Comparison of ENCODE assay signal across 20 cellular contexts in genomic region chr11:118305726-118306125, GRCh38. TPM values are rescaled to one million over a fixed set of nuclear protein-coding genes. Genes with fewer than 3 reads are reported as not detected.
DNase-seq lines count a peak whose midpoint lies in the region; ATAC-seq and TF ChIP-seq lines count a peak whose summit lies in the region.
"Had no signal": no experiment of that assay in that cellular context is flagged by ENCODE, and none has a peak within 500 bp of the region (broad histone marks: within the 10 kb centered on the region; RNA-seq: fewer than 3 reads in every experiment).

No MANE protein-coding gene starts in this region.

- no peaks in the 10 kb centered on the region for H3K27me3 Mint-ChIP-seq in activated CD8-positive, alpha-beta T cell treated with anti-CD3 and anti-CD28 coated beads, Interleukin-2, amount 10 ng/mL, durations not matched to agents 7 days and 5 days (ENCODE audit: low read depth)

- H3K36me3 ChIP-seq in transverse colon = no peaks in the 10 kb centered on the region
- H3K36me3 ChIP-seq: SJSA1 had no signal

- H3K27ac Mint-ChIP-seq in activated CD8-positive, alpha-beta T cell treated with anti-CD3 and anti-CD28 coated beads, Interleukin-2, amount 10 ng/mL, durations not matched to agents 7 days and 5 days = peak overlapping the region; percentile 99
- H3K27ac Mint-ChIP-seq: type B pancreatic cell had no signal

- peak overlapping the region; percentile 16 to 53 (median 25) for H3K27ac ChIP-seq in transverse colon
- H3K27ac ChIP-seq: foreskin keratinocyte, SJSA1 had no signal

- peak; percentile 36 for DNase-seq in activated effector memory CD4-positive, alpha-beta T cell treated with Interleukin-2 at 50 U/mL for 16 hours
- DNase-seq in activated effector memory CD4-positive, alpha-beta T cell treated with anti-CD3 and anti-CD28 coated beads, Interleukin-2, amount 50 U/mL, for 16 hours = no peak
- peak; percentile 69 for DNase-seq in activated CD8-positive, alpha-beta T cell treated with anti-CD3 and anti-CD28 coated beads, Interleukin-2, amount 10 ng/mL, durations not matched to agents 7 days and 5 days
- DNase-seq in effector CD4-positive, alpha-beta T cell = peak; percentile 36
- DNase-seq in transverse colon = no peak
- DNase-seq in DMS79 treated with DMSO at 0.1 percent for 48 hours (lab: John Stamatoyannopoulos, UW) = no peak
- DNase-seq: activated CD4-positive, CD25-positive, alpha-beta regulatory T cell; aorta; DMS53; foreskin keratinocyte; NCI-H146; NCI-H526; right cardiac atrium had no signal

- H3K9me3 Mint-ChIP-seq in activated CD8-positive, alpha-beta T cell treated with anti-CD3 and anti-CD28 coated beads, Interleukin-2, amount 10 ng/mL, durations not matched to agents 7 days and 5 days (ENCODE audit: insufficient read depth) = no peaks in the 10 kb centered on the region
- H3K9me3 Mint-ChIP-seq: type B pancreatic cell had no signal

- H3K4me3 Mint-ChIP-seq in activated CD8-positive, alpha-beta T cell treated with anti-CD3 and anti-CD28 coated beads, Interleukin-2, amount 10 ng/mL, durations not matched to agents 7 days and 5 days = peak overlapping the region; percentile 99
- H3K4me3 Mint-ChIP-seq: type B pancreatic cell had no signal

- intact Hi-C loops in transverse colon (cut with DNase I; ENCODE audit: low total_unique reads) = no loop called here

- peaks cover 71% of the 10 kb centered on the region for H3K4me1 Mint-ChIP-seq in activated CD8-positive, alpha-beta T cell treated with anti-CD3 and anti-CD28 coated beads, Interleukin-2, amount 10 ng/mL, durations not matched to agents 7 days and 5 days (ENCODE audit: low read depth)

- peak; percentile 28 for ATAC-seq in activated CD8-positive, alpha-beta T cell treated with anti-CD3 and anti-CD28 coated beads, Interleukin-2, amount 10 ng/mL, durations not matched to agents 7 days and 5 days
- ATAC-seq in HG03565 (IDR thresholded peaks at IDR 0.05; ENCODE audit: unreplicated experiment) (no peak), HG03139 (IDR thresholded peaks at IDR 0.05; ENCODE audit: unreplicated experiment) (no peak)
- ATAC-seq: foreskin keratinocyte, HepG2, right cardiac atrium had no signal

- no peak for TF ChIP-seq EP300 in transverse colon (IDR thresholded peaks at IDR 0.05; ENCODE audit: low read depth)

- peak overlapping the region in 1 of 4 donors; percentile 23 for H3K4me3 ChIP-seq in transverse colon
- H3K4me3 ChIP-seq: SJSA1 had no signal

- WGBS in transverse colon (ENCODE audit: low coverage in 1 of 2), 2 donors = 58 to 66% methylated on average over 4 to 8 of the region's 8 CpGs

- CTCF ChIA-PET in activated CD8-positive, alpha-beta T cell treated with anti-CD3 and anti-CD28 coated beads, Interleukin-2, amount 10 ng/mL, durations not matched to agents 7 days and 5 days (lab: Charles Lee) = interaction anchor here (0.7 to 5.3 kb wide), 12 partner anchors 8 to 107 kb away, joined by 3 to 62 read pairs (median 5); partner anchors contain the start of genes JAML, MPZL2 and MPZL3

- in situ Hi-C loops in transverse colon (cut with MboI; ENCODE audit: low pct_ligation_motif_present in 1 of 4, low pct_unique_long_range_greater_than_20kb in 1 of 4, low sequenced_read_pairs in 3 of 4) = no loop called here

- peaks cover 57% of the 10 kb centered on the region for H3K36me3 Mint-ChIP-seq in activated CD8-positive, alpha-beta T cell treated with anti-CD3 and anti-CD28 coated beads, Interleukin-2, amount 10 ng/mL, durations not matched to agents 7 days and 5 days (ENCODE audit: low read depth)
- H3K36me3 Mint-ChIP-seq: type B pancreatic cell had no signal

- TF ChIP-seq POLR2A in transverse colon (IDR thresholded peaks at IDR 0.05) = no peak

- no peaks in the 10 kb centered on the region for H3K9me3 ChIP-seq in transverse colon
- H3K9me3 ChIP-seq: SJSA1 had no signal

- POLR2A ChIA-PET in activated CD8-positive, alpha-beta T cell treated with anti-CD3 and anti-CD28 coated beads, Interleukin-2, amount 10 ng/mL, durations not matched to agents 7 days and 5 days (lab: Charles Lee) = interaction anchor here (0.5 to 3.2 kb wide), 16 partner anchors 10 to 375 kb away, joined by 3 to 23 read pairs (median 5); partner anchors contain the start of genes JAML, KMT2A and UBE4A

- H3K4me1 ChIP-seq in transverse colon = peaks cover 0 to 4% (median under 1%) of the 10 kb centered on the region in 4 donors
- H3K4me1 ChIP-seq: foreskin keratinocyte, SJSA1 had no signal

- TF ChIP-seq CTCF in transverse colon (IDR thresholded peaks at IDR 0.05) = no peak

- H3K27me3 ChIP-seq in transverse colon = peaks cover 19% of the 10 kb centered on the region
- H3K27me3 ChIP-seq: SJSA1 had no signal

RNA-seq across cellular contexts. Expression of gene CD3E, which starts 1.2 kb away (rescaled TPM):
- total RNA-seq in activated CD8-positive, alpha-beta T cell treated with anti-CD3 and anti-CD28 coated beads, Interleukin-2, amount 10 ng/mL, durations not matched to agents 7 days and 5 days = 100 to 1,000 TPM; 515 to 530 TPM
- 1 to 10 TPM in 3 of 4 donors, under 1 TPM in 1; 0.80 to 7.1 (median 5.3) TPM for total RNA-seq in transverse colon
- total RNA-seq: A673, dermis microvascular lymphatic vessel endothelial cell, foreskin keratinocyte, HepG2, SJSA1 had no signal

RNA-seq across cellular contexts. Expression of gene CD3D, which starts 36.8 kb away (rescaled TPM):
- 100 to 1,000 TPM; 541 to 588 TPM for total RNA-seq in activated CD8-positive, alpha-beta T cell treated with anti-CD3 and anti-CD28 coated beads, Interleukin-2, amount 10 ng/mL, durations not matched to agents 7 days and 5 days
- 10 to 100 TPM in 2 of 4 donors, 1 to 10 TPM in 1, not detected in 1; 3.5 to 19.2 (median 15.3) TPM for total RNA-seq in transverse colon
- total RNA-seq: A673, dermis microvascular lymphatic vessel endothelial cell, foreskin keratinocyte, SJSA1 had no signal

RNA-seq across cellular contexts. Expression of gene CD3G, which starts 38.4 kb away (rescaled TPM):
- 100 to 1,000 TPM; 227 to 232 TPM for total RNA-seq in activated CD8-positive, alpha-beta T cell treated with anti-CD3 and anti-CD28 coated beads, Interleukin-2, amount 10 ng/mL, durations not matched to agents 7 days and 5 days
- 1 to 10 TPM in 3 of 4 donors, not detected in 1; 2.2 to 5.4 (median 2.2) TPM for total RNA-seq in transverse colon
- total RNA-seq: A673, dermis microvascular lymphatic vessel endothelial cell, foreskin keratinocyte, HepG2, SJSA1 had no signal

RNA-seq across cellular contexts. Expression of gene MPZL2, which starts 41.6 kb away (rescaled TPM):
- 10 to 100 TPM; 11.7 to 12.2 TPM for total RNA-seq in activated CD8-positive, alpha-beta T cell treated with anti-CD3 and anti-CD28 coated beads, Interleukin-2, amount 10 ng/mL, durations not matched to agents 7 days and 5 days
- total RNA-seq in transverse colon = 10 to 100 TPM; 59.5 to 86.5 (median 75.0) TPM
- total RNA-seq: A673, SJSA1 had no signal

RNA-seq across cellular contexts. Expression of gene MPZL3, which starts 53.6 kb away (rescaled TPM):
- total RNA-seq in activated CD8-positive, alpha-beta T cell treated with anti-CD3 and anti-CD28 coated beads, Interleukin-2, amount 10 ng/mL, durations not matched to agents 7 days and 5 days = 10 to 100 TPM; 19.6 to 20.0 TPM
- total RNA-seq in transverse colon = 10 to 100 TPM in 2 of 4 donors, 1 to 10 TPM in 2; 2.4 to 15.2 (median 8.2) TPM
- total RNA-seq: SJSA1 had no signal

Comparison
In these comparisons a context has a peak if more than half of its experiments do, and no peak if none do; other contexts are left out.
1. DNase-seq: peak in activated effector memory CD4-positive, alpha-beta T cell treated with Interleukin-2 at 50 U/mL for 16 hours (single experiment), activated CD8-positive, alpha-beta T cell treated with anti-CD3 and anti-CD28 coated beads, Interleukin-2, amount 10 ng/mL, durations not matched to agents 7 days and 5 days (single experiment) and effector CD4-positive, alpha-beta T cell (single experiment); none in activated effector memory CD4-positive, alpha-beta T cell treated with anti-CD3 and anti-CD28 coated beads, Interleukin-2, amount 50 U/mL, for 16 hours (single experiment), transverse colon (single experiment) and DMS79 treated with DMSO at 0.1 percent for 48 hours (single experiment).
2. RNA of gene CD3E, which starts 1.2 kb away (total RNA-seq): 515 to 530 TPM in activated CD8-positive, alpha-beta T cell treated with anti-CD3 and anti-CD28 coated beads, Interleukin-2, amount 10 ng/mL, durations not matched to agents 7 days and 5 days; 0.80 to 7.1 TPM in transverse colon; every median in the first group is over 10 times any median in the second.
3. RNA of gene CD3D, which starts 36.8 kb away (total RNA-seq): 541 to 588 TPM in activated CD8-positive, alpha-beta T cell treated with anti-CD3 and anti-CD28 coated beads, Interleukin-2, amount 10 ng/mL, durations not matched to agents 7 days and 5 days; 3.5 to 19.2 TPM in transverse colon; every median in the first group is over 10 times any median in the second.
4. RNA of gene CD3G, which starts 38.4 kb away (total RNA-seq): 227 to 232 TPM in activated CD8-positive, alpha-beta T cell treated with anti-CD3 and anti-CD28 coated beads, Interleukin-2, amount 10 ng/mL, durations not matched to agents 7 days and 5 days; 2.2 to 5.4 TPM in transverse colon; every median in the first group is over 10 times any median in the second.